1 cellular context compared by ENCODE assay signal in the genomic region with DNA sequence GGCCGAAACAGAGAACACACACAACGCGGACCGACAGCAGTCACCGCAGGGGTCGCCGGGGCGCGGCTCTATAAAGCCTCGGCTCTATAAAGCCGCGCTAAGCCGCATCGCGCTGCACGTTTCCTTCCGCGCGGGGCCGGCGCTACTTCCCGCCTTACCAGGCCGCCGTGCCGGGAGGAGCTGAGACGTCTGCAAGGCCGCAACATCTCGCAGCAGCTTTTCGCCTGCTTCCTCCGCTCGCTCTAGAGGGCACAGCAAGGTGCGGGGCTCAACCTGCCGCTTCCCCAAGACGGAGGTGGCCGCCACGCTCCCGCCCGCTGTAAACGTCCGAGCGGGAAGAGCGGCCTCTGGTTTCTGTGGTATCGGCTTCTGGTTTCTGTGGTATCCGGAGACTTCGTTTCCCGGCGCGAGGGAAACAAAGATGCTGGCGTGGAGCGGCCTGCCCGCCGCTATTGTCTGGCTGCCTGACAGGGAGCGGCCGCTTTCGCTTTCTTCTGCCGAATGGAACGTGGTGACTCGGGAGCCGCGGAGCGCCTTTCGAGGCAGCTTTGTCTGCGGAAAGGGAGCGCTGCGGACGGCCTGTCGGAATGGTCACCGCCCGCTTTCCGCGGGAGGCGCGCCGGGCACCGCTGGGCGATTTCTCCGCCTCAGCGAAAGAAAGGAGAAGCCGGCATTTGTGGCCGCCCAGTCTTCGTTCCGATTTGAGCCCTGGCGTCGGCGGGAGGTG.
A peak's percentile ranks its signal among the peaks of the same experiment; 100 is the strongest.
TF ChIP-seq lines count a peak whose summit lies in the region.

No MANE protein-coding gene starts in this region.

TF ChIP-seq in WTC11, 78 proteins besides CTCF, POLR2A, EP300 and RAD21 (continued from another document and continues in another):
- TF ChIP-seq FOXP4 (CRISPR knock-in tag; IDR thresholded peaks at IDR 0.05): peak; percentile 97
- TF ChIP-seq NFE2L1 (CRISPR knock-in tag; IDR thresholded peaks at IDR 0.05): peak; percentile 83; the same call in 1 of the 2 replicates
- TF ChIP-seq E2F4 (CRISPR knock-in tag; IDR thresholded peaks at IDR 0.05; ENCODE audit: borderline replicate concordance, low read depth): peak; percentile 45; the same call in 1 of the 2 replicates
- TF ChIP-seq, protein P1, sequence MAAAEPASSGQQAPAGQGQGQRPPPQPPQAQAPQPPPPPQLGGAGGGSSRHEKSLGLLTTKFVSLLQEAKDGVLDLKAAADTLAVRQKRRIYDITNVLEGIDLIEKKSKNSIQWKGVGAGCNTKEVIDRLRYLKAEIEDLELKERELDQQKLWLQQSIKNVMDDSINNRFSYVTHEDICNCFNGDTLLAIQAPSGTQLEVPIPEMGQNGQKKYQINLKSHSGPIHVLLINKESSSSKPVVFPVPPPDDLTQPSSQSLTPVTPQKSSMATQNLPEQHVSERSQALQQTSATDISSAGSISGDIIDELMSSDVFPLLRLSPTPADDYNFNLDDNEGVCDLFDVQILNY (CRISPR knock-in tag; IDR thresholded peaks at IDR 0.05): peak; percentile 89
- peak; percentile 80; the same call in 1 of the 2 replicates for TF ChIP-seq SMAD3 (CRISPR knock-in tag; IDR thresholded peaks at IDR 0.05; ENCODE audit: borderline replicate concordance)
- no peak for TF ChIP-seq IRF2 (CRISPR knock-in tag; IDR thresholded peaks at IDR 0.05; ENCODE audit: borderline replicate concordance, low read depth)
- peak; percentile 90 for TF ChIP-seq ESRRA (CRISPR knock-in tag; IDR thresholded peaks at IDR 0.05; ENCODE audit: borderline replicate concordance)
- TF ChIP-seq TEAD1 (CRISPR knock-in tag; IDR thresholded peaks at IDR 0.05): peak; percentile 92; the same call in 1 of the 2 replicates
- 0 out of 2 replicates have a peak, but pooled peaks have one; percentile 44 for TF ChIP-seq NR2C2 (CRISPR knock-in tag; IDR thresholded peaks at IDR 0.05)
- no peak; the same call in none of the 2 replicates for TF ChIP-seq SMAD4 (CRISPR knock-in tag; IDR thresholded peaks at IDR 0.05)
- TF ChIP-seq HMGA2 (CRISPR knock-in tag; IDR thresholded peaks at IDR 0.05): no peak
- no peak for TF ChIP-seq AFF4 (CRISPR knock-in tag; IDR thresholded peaks at IDR 0.05; ENCODE audit: borderline replicate concordance)
- TF ChIP-seq CREB1 (CRISPR knock-in tag; IDR thresholded peaks at IDR 0.05): peak; percentile 92
- TF ChIP-seq, protein P2, sequence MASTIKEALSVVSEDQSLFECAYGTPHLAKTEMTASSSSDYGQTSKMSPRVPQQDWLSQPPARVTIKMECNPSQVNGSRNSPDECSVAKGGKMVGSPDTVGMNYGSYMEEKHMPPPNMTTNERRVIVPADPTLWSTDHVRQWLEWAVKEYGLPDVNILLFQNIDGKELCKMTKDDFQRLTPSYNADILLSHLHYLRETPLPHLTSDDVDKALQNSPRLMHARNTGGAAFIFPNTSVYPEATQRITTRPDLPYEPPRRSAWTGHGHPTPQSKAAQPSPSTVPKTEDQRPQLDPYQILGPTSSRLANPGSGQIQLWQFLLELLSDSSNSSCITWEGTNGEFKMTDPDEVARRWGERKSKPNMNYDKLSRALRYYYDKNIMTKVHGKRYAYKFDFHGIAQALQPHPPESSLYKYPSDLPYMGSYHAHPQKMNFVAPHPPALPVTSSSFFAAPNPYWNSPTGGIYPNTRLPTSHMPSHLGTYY (CRISPR knock-in tag; IDR thresholded peaks at IDR 0.05): no peak
- no peak for TF ChIP-seq TEAD4 (CRISPR knock-in tag; IDR thresholded peaks at IDR 0.05)
- peak; percentile 68; the same call in 1 of the 2 replicates for TF ChIP-seq ZNF219 (CRISPR knock-in tag; IDR thresholded peaks at IDR 0.05; ENCODE audit: borderline replicate concordance)
- TF ChIP-seq, protein P3, sequence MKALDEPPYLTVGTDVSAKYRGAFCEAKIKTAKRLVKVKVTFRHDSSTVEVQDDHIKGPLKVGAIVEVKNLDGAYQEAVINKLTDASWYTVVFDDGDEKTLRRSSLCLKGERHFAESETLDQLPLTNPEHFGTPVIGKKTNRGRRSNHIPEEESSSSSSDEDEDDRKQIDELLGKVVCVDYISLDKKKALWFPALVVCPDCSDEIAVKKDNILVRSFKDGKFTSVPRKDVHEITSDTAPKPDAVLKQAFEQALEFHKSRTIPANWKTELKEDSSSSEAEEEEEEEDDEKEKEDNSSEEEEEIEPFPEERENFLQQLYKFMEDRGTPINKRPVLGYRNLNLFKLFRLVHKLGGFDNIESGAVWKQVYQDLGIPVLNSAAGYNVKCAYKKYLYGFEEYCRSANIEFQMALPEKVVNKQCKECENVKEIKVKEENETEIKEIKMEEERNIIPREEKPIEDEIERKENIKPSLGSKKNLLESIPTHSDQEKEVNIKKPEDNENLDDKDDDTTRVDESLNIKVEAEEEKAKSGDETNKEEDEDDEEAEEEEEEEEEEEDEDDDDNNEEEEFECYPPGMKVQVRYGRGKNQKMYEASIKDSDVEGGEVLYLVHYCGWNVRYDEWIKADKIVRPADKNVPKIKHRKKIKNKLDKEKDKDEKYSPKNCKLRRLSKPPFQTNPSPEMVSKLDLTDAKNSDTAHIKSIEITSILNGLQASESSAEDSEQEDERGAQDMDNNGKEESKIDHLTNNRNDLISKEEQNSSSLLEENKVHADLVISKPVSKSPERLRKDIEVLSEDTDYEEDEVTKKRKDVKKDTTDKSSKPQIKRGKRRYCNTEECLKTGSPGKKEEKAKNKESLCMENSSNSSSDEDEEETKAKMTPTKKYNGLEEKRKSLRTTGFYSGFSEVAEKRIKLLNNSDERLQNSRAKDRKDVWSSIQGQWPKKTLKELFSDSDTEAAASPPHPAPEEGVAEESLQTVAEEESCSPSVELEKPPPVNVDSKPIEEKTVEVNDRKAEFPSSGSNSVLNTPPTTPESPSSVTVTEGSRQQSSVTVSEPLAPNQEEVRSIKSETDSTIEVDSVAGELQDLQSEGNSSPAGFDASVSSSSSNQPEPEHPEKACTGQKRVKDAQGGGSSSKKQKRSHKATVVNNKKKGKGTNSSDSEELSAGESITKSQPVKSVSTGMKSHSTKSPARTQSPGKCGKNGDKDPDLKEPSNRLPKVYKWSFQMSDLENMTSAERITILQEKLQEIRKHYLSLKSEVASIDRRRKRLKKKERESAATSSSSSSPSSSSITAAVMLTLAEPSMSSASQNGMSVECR (CRISPR knock-in tag; IDR thresholded peaks at IDR 0.05; ENCODE audit: borderline replicate concordance): peak; percentile 91; the same call in 1 of the 2 replicates
- TF ChIP-seq KAT7 (CRISPR knock-in tag; IDR thresholded peaks at IDR 0.05; ENCODE audit: borderline replicate concordance): no peak
- 0 out of 2 replicates have a peak, but pooled peaks have one; percentile 16 for TF ChIP-seq ZNF263 (CRISPR knock-in tag; IDR thresholded peaks at IDR 0.05; ENCODE audit: low read depth)
- TF ChIP-seq GABPB1 (CRISPR knock-in tag; IDR thresholded peaks at IDR 0.05): no peak
- TF ChIP-seq TCF7 (CRISPR knock-in tag; IDR thresholded peaks at IDR 0.05; ENCODE audit: low read depth): no peak
- TF ChIP-seq, protein P4, sequence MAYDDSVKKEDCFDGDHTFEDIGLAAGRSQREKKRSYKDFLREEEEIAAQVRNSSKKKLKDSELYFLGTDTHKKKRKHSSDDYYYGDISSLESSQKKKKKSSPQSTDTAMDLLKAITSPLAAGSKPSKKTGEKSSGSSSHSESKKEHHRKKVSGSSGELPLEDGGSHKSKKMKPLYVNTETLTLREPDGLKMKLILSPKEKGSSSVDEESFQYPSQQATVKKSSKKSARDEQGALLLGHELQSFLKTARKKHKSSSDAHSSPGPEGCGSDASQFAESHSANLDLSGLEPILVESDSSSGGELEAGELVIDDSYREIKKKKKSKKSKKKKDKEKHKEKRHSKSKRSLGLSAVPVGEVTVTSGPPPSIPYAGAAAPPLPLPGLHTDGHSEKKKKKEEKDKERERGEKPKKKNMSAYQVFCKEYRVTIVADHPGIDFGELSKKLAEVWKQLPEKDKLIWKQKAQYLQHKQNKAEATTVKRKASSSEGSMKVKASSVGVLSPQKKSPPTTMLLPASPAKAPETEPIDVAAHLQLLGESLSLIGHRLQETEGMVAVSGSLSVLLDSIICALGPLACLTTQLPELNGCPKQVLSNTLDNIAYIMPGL (CRISPR knock-in tag; IDR thresholded peaks at IDR 0.05): peak; percentile 91
- TF ChIP-seq, protein P5, sequence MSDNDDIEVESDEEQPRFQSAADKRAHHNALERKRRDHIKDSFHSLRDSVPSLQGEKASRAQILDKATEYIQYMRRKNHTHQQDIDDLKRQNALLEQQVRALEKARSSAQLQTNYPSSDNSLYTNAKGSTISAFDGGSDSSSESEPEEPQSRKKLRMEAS (CRISPR knock-in tag; IDR thresholded peaks at IDR 0.05): peak; percentile 88
- 0 out of 2 replicates have a peak, but pooled peaks have one; percentile 4 for TF ChIP-seq ATF1 (CRISPR knock-in tag; IDR thresholded peaks at IDR 0.05)
- TF ChIP-seq ETV6 (CRISPR knock-in tag; IDR thresholded peaks at IDR 0.05): peak; percentile 96
- TF ChIP-seq, protein P6, sequence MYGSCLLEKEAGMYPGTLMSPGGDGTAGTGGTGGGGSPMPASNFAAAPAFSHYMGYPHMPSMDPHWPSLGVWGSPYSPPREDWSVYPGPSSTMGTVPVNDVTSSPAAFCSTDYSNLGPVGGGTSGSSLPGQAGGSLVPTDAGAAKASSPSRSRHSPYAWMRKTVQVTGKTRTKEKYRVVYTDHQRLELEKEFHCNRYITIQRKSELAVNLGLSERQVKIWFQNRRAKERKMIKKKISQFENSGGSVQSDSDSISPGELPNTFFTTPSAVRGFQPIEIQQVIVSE (CRISPR knock-in tag; IDR thresholded peaks at IDR 0.05; ENCODE audit: borderline replicate concordance): no peak
- TF ChIP-seq, protein P7, sequence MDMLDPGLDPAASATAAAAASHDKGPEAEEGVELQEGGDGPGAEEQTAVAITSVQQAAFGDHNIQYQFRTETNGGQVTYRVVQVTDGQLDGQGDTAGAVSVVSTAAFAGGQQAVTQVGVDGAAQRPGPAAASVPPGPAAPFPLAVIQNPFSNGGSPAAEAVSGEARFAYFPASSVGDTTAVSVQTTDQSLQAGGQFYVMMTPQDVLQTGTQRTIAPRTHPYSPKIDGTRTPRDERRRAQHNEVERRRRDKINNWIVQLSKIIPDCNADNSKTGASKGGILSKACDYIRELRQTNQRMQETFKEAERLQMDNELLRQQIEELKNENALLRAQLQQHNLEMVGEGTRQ (CRISPR knock-in tag; IDR thresholded peaks at IDR 0.05): peak; percentile 27
- TF ChIP-seq NR3C1 (CRISPR knock-in tag; conservative IDR thresholded peaks at IDR 0.05; ENCODE audit: low read depth): peak; percentile 94
- TF ChIP-seq MYBL2 (CRISPR knock-in tag; IDR thresholded peaks at IDR 0.05): peak; percentile 90
- TF ChIP-seq GRHL2 (CRISPR knock-in tag; IDR thresholded peaks at IDR 0.05; ENCODE audit: insufficient replicate concordance, severe bottlenecking): no peak
- no peak for TF ChIP-seq ZNF423 (CRISPR knock-in tag; IDR thresholded peaks at IDR 0.05)
- TF ChIP-seq TP53 (CRISPR knock-in tag; IDR thresholded peaks at IDR 0.05): peak; percentile 96
- TF ChIP-seq, protein P8, sequence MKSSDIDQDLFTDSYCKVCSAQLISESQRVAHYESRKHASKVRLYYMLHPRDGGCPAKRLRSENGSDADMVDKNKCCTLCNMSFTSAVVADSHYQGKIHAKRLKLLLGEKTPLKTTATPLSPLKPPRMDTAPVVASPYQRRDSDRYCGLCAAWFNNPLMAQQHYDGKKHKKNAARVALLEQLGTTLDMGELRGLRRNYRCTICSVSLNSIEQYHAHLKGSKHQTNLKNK (CRISPR knock-in tag; IDR thresholded peaks at IDR 0.05): no peak
- peak; percentile 7; the same call in 1 of the 2 replicates for TF ChIP-seq ZNF317 (CRISPR knock-in tag; IDR thresholded peaks at IDR 0.05; ENCODE audit: borderline replicate concordance, low read depth)
- peak; percentile 34; the same call in 1 of the 2 replicates for TF ChIP-seq NFYB (CRISPR knock-in tag; conservative IDR thresholded peaks at IDR 0.05; ENCODE audit: low read depth)
- peak; percentile 67; the same call in 1 of the 2 replicates for TF ChIP-seq SP1 (CRISPR knock-in tag; conservative IDR thresholded peaks at IDR 0.05)
- TF ChIP-seq RELA (CRISPR knock-in tag; IDR thresholded peaks at IDR 0.05; ENCODE audit: borderline replicate concordance): 0 out of 2 replicates have a peak, but pooled peaks have one; percentile 48
